In the genomic region with DNA sequence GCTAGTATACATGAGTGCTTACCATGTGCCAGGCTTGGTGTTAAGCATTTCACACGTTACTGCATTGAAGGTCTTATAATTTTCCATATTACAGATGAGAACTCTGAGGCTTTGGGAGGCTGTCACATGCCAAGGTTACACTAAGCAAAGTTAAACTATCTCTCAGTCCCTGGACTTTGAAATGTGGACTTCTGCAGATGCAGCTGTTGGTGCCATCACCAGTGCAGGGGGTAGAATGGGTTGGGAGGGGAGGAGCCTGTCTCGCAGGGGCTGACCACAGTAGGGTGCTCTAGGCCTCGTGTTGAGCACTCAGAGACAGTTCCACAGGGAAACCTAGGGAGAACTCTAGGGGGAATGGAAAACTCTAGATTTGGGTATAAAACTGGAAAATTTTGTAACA, we compare ENCODE assay signal across 1 cellular context.
TF ChIP-seq lines count a peak whose summit lies in the region.

No MANE protein-coding gene starts in this region.

TF ChIP-seq in HepG2, 621 proteins besides CTCF, POLR2A, EP300 and RAD21 (continued from another document and continues in another):
- TF ChIP-seq, protein P1, sequence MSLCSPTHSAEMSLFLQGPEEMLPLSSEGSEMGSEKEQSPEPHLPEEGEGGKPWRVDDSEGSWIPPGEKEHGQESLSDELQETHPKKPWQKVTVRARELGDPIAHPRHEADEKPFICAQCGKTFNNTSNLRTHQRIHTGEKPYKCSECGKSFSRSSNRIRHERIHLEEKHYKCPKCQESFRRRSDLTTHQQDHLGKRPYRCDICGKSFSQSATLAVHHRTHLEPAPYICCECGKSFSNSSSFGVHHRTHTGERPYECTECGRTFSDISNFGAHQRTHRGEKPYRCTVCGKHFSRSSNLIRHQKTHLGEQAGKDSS (CRISPR knock-in tag; IDR thresholded peaks at IDR 0.05; ENCODE audit: borderline replicate concordance, low read depth), result no peak
- TF ChIP-seq HOXA5 (CRISPR knock-in tag; IDR thresholded peaks at IDR 0.05), result no peak
- no peak for TF ChIP-seq SP1 (IDR thresholded peaks at IDR 0.05)
- no peak for TF ChIP-seq SP1 (CRISPR knock-in tag; IDR thresholded peaks at IDR 0.05)
- peak; percentile 79 for TF ChIP-seq SALL1 (CRISPR knock-in tag; IDR thresholded peaks at IDR 0.05)
- TF ChIP-seq ZNF766 (CRISPR knock-in tag; IDR thresholded peaks at IDR 0.05; ENCODE audit: borderline replicate concordance), result no peak
- TF ChIP-seq NFYB (CRISPR knock-in tag; IDR thresholded peaks at IDR 0.05), result no peak
- TF ChIP-seq ZFAT (CRISPR knock-in tag; conservative IDR thresholded peaks at IDR 0.05), result no peak
- TF ChIP-seq FOXA3 (CRISPR knock-in tag; IDR thresholded peaks at IDR 0.05), result peak; percentile 26; the same call in 1 of the 2 replicates
- no peak for TF ChIP-seq ZFYVE20 (CRISPR knock-in tag; IDR thresholded peaks at IDR 0.05; ENCODE audit: borderline replicate concordance, low read depth)
- no peak for TF ChIP-seq CBFB (CRISPR knock-in tag; IDR thresholded peaks at IDR 0.05)
- TF ChIP-seq JARID2 (CRISPR knock-in tag; IDR thresholded peaks at IDR 0.05; ENCODE audit: insufficient replicate concordance), result no peak
- TF ChIP-seq, protein P2, sequence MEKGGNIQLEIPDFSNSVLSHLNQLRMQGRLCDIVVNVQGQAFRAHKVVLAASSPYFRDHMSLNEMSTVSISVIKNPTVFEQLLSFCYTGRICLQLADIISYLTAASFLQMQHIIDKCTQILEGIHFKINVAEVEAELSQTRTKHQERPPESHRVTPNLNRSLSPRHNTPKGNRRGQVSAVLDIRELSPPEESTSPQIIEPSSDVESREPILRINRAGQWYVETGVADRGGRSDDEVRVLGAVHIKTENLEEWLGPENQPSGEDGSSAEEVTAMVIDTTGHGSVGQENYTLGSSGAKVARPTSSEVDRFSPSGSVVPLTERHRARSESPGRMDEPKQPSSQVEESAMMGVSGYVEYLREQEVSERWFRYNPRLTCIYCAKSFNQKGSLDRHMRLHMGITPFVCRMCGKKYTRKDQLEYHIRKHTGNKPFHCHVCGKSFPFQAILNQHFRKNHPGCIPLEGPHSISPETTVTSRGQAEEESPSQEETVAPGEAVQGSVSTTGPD (CRISPR knock-in tag; IDR thresholded peaks at IDR 0.05), result no peak
- TF ChIP-seq ZNF431 (CRISPR knock-in tag; IDR thresholded peaks at IDR 0.05; ENCODE audit: borderline replicate concordance, low read depth), result no peak
- TF ChIP-seq XBP1 (CRISPR knock-in tag; IDR thresholded peaks at IDR 0.05), result no peak
- TF ChIP-seq REL (CRISPR knock-in tag; conservative IDR thresholded peaks at IDR 0.05), result no peak
- TF ChIP-seq ZMAT3 (CRISPR knock-in tag; conservative IDR thresholded peaks at IDR 0.05), result no peak
- TF ChIP-seq ZNF792 (CRISPR knock-in tag; IDR thresholded peaks at IDR 0.05), result 0 out of 2 replicates have a peak, but pooled peaks have one; percentile 8
- TF ChIP-seq ZNF619 (CRISPR knock-in tag; IDR thresholded peaks at IDR 0.05), result no peak
- no peak for TF ChIP-seq ZNF572 (CRISPR knock-in tag; IDR thresholded peaks at IDR 0.05)
- no peak for TF ChIP-seq TEAD2 (CRISPR knock-in tag; IDR thresholded peaks at IDR 0.05)
- TF ChIP-seq ZNF138 (CRISPR knock-in tag; IDR thresholded peaks at IDR 0.05; ENCODE audit: low read depth), result no peak
- TF ChIP-seq FOXK1 (CRISPR knock-in tag; IDR thresholded peaks at IDR 0.05; ENCODE audit: borderline replicate concordance, low read depth), result 0 out of 2 replicates have a peak, but pooled peaks have one; percentile 23
- TF ChIP-seq MATR3 (CRISPR knock-in tag; IDR thresholded peaks at IDR 0.05), result no peak
- TF ChIP-seq, protein P3, sequence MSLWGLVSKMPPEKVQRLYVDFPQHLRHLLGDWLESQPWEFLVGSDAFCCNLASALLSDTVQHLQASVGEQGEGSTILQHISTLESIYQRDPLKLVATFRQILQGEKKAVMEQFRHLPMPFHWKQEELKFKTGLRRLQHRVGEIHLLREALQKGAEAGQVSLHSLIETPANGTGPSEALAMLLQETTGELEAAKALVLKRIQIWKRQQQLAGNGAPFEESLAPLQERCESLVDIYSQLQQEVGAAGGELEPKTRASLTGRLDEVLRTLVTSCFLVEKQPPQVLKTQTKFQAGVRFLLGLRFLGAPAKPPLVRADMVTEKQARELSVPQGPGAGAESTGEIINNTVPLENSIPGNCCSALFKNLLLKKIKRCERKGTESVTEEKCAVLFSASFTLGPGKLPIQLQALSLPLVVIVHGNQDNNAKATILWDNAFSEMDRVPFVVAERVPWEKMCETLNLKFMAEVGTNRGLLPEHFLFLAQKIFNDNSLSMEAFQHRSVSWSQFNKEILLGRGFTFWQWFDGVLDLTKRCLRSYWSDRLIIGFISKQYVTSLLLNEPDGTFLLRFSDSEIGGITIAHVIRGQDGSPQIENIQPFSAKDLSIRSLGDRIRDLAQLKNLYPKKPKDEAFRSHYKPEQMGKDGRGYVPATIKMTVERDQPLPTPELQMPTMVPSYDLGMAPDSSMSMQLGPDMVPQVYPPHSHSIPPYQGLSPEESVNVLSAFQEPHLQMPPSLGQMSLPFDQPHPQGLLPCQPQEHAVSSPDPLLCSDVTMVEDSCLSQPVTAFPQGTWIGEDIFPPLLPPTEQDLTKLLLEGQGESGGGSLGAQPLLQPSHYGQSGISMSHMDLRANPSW (CRISPR knock-in tag; IDR thresholded peaks at IDR 0.05; ENCODE audit: borderline replicate concordance), result no peak
- no peak for TF ChIP-seq ZNF354B (CRISPR knock-in tag; IDR thresholded peaks at IDR 0.05)
- TF ChIP-seq, protein P4, sequence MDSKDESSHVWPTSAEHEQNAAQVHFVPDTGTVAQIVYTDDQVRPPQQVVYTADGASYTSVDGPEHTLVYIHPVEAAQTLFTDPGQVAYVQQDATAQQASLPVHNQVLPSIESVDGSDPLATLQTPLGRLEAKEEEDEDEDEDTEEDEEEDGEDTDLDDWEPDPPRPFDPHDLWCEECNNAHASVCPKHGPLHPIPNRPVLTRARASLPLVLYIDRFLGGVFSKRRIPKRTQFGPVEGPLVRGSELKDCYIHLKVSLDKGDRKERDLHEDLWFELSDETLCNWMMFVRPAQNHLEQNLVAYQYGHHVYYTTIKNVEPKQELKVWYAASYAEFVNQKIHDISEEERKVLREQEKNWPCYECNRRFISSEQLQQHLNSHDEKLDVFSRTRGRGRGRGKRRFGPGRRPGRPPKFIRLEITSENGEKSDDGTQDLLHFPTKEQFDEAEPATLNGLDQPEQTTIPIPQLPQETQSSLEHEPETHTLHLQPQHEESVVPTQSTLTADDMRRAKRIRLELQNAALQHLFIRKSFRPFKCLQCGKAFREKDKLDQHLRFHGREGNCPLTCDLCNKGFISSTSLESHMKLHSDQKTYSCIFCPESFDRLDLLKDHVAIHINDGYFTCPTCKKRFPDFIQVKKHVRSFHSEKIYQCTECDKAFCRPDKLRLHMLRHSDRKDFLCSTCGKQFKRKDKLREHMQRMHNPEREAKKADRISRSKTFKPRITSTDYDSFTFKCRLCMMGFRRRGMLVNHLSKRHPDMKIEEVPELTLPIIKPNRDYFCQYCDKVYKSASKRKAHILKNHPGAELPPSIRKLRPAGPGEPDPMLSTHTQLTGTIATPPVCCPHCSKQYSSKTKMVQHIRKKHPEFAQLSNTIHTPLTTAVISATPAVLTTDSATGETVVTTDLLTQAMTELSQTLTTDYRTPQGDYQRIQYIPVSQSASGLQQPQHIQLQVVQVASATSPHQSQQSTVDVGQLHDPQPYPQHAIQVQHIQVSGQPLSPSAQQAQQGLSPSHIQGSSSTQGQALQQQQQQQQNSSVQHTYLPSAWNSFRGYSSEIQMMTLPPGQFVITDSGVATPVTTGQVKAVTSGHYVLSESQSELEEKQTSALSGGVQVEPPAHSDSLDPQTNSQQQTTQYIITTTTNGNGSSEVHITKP (CRISPR knock-in tag; IDR thresholded peaks at IDR 0.05; ENCODE audit: low read depth), result no peak
- TF ChIP-seq GPN1 (CRISPR knock-in tag; IDR thresholded peaks at IDR 0.05; ENCODE audit: borderline replicate concordance), result no peak
- peak; percentile 22; the same call in 1 of the 2 replicates for TF ChIP-seq ZNF331 (CRISPR knock-in tag; IDR thresholded peaks at IDR 0.05)
- peak; percentile 65 for TF ChIP-seq ZSCAN25 (CRISPR knock-in tag; IDR thresholded peaks at IDR 0.05)
- TF ChIP-seq SRSF1 (optimal IDR thresholded peaks at IDR 0.05; ENCODE audit: low read depth, low read length), result no peak
- TF ChIP-seq SRY (CRISPR knock-in tag; IDR thresholded peaks at IDR 0.05), result no peak
- no peak for TF ChIP-seq PAX8 (CRISPR knock-in tag; IDR thresholded peaks at IDR 0.05; ENCODE audit: borderline replicate concordance)
- TF ChIP-seq ZNF557 (CRISPR knock-in tag; IDR thresholded peaks at IDR 0.05), result no peak
- TF ChIP-seq, protein P5, sequence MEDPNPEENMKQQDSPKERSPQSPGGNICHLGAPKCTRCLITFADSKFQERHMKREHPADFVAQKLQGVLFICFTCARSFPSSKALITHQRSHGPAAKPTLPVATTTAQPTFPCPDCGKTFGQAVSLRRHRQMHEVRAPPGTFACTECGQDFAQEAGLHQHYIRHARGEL (CRISPR knock-in tag; IDR thresholded peaks at IDR 0.05), result no peak
- TF ChIP-seq ZBTB21 (CRISPR knock-in tag; IDR thresholded peaks at IDR 0.05), result no peak
- TF ChIP-seq, protein P6, sequence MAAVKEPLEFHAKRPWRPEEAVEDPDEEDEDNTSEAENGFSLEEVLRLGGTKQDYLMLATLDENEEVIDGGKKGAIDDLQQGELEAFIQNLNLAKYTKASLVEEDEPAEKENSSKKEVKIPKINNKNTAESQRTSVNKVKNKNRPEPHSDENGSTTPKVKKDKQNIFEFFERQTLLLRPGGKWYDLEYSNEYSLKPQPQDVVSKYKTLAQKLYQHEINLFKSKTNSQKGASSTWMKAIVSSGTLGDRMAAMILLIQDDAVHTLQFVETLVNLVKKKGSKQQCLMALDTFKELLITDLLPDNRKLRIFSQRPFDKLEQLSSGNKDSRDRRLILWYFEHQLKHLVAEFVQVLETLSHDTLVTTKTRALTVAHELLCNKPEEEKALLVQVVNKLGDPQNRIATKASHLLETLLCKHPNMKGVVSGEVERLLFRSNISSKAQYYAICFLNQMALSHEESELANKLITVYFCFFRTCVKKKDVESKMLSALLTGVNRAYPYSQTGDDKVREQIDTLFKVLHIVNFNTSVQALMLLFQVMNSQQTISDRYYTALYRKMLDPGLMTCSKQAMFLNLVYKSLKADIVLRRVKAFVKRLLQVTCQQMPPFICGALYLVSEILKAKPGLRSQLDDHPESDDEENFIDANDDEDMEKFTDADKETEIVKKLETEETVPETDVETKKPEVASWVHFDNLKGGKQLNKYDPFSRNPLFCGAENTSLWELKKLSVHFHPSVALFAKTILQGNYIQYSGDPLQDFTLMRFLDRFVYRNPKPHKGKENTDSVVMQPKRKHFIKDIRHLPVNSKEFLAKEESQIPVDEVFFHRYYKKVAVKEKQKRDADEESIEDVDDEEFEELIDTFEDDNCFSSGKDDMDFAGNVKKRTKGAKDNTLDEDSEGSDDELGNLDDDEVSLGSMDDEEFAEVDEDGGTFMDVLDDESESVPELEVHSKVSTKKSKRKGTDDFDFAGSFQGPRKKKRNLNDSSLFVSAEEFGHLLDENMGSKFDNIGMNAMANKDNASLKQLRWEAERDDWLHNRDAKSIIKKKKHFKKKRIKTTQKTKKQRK (IDR thresholded peaks at IDR 0.05; ENCODE audit: low read length), result no peak
- no peak for TF ChIP-seq EHMT2 (IDR thresholded peaks at IDR 0.05; ENCODE audit: borderline replicate concordance, low read depth, low read length)
- TF ChIP-seq ZNF558 (CRISPR knock-in tag; IDR thresholded peaks at IDR 0.05; ENCODE audit: borderline replicate concordance), result no peak
- no peak for TF ChIP-seq TEAD3 (CRISPR knock-in tag; optimal IDR thresholded peaks at IDR 0.05; ENCODE audit: borderline replicate concordance)
- no peak for TF ChIP-seq ZNF296 (CRISPR knock-in tag; conservative IDR thresholded peaks at IDR 0.05)
- no peak for TF ChIP-seq NCOA5 (CRISPR knock-in tag; IDR thresholded peaks at IDR 0.05)
- TF ChIP-seq, protein P7, sequence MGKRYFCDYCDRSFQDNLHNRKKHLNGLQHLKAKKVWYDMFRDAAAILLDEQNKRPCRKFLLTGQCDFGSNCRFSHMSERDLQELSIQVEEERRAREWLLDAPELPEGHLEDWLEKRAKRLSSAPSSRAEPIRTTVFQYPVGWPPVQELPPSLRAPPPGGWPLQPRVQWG (CRISPR knock-in tag; IDR thresholded peaks at IDR 0.05; ENCODE audit: borderline replicate concordance, low read depth), result no peak
- no peak for TF ChIP-seq ZNF350 (CRISPR knock-in tag; IDR thresholded peaks at IDR 0.05; ENCODE audit: borderline replicate concordance, low read depth)
- no peak for TF ChIP-seq CHD4 (IDR thresholded peaks at IDR 0.05; ENCODE audit: borderline replicate concordance, low read length)
- TF ChIP-seq FOXJ3 (CRISPR knock-in tag; IDR thresholded peaks at IDR 0.05; ENCODE audit: borderline replicate concordance), result no peak
- peak; percentile 35; the same call in 1 of the 2 replicates for TF ChIP-seq RARA (CRISPR knock-in tag; IDR thresholded peaks at IDR 0.05)
- TF ChIP-seq ZNF253 (CRISPR knock-in tag; IDR thresholded peaks at IDR 0.05; ENCODE audit: borderline replicate concordance), result no peak
- TF ChIP-seq EED (CRISPR knock-in tag; IDR thresholded peaks at IDR 0.05), result no peak
- TF ChIP-seq ZMYM2 (CRISPR knock-in tag; IDR thresholded peaks at IDR 0.05), result peak; percentile 66; the same call in 1 of the 2 replicates
- TF ChIP-seq HDAC2 (CRISPR knock-in tag; IDR thresholded peaks at IDR 0.05), result peak; percentile 65; the same call in 1 of the 2 replicates
- TF ChIP-seq ZFP82 (CRISPR knock-in tag; IDR thresholded peaks at IDR 0.05; ENCODE audit: borderline replicate concordance), result no peak
- no peak; the same call in 1 of the 2 replicates for TF ChIP-seq KMT2A (CRISPR knock-in tag; IDR thresholded peaks at IDR 0.05)
- TF ChIP-seq, protein P8, sequence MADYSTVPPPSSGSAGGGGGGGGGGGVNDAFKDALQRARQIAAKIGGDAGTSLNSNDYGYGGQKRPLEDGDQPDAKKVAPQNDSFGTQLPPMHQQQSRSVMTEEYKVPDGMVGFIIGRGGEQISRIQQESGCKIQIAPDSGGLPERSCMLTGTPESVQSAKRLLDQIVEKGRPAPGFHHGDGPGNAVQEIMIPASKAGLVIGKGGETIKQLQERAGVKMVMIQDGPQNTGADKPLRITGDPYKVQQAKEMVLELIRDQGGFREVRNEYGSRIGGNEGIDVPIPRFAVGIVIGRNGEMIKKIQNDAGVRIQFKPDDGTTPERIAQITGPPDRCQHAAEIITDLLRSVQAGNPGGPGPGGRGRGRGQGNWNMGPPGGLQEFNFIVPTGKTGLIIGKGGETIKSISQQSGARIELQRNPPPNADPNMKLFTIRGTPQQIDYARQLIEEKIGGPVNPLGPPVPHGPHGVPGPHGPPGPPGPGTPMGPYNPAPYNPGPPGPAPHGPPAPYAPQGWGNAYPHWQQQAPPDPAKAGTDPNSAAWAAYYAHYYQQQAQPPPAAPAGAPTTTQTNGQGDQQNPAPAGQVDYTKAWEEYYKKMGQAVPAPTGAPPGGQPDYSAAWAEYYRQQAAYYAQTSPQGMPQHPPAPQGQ (CRISPR knock-in tag; IDR thresholded peaks at IDR 0.05; ENCODE audit: borderline replicate concordance), result no peak
- TF ChIP-seq RNF2 (conservative IDR thresholded peaks at IDR 0.05; ENCODE audit: low read depth), result no peak
- 0 out of 2 replicates have a peak, but pooled peaks have one; percentile 36 for TF ChIP-seq ZNF292 (CRISPR knock-in tag; IDR thresholded peaks at IDR 0.05; ENCODE audit: borderline replicate concordance, low read depth)
- no peak for TF ChIP-seq NR2F2 (IDR thresholded peaks at IDR 0.05; ENCODE audit: borderline replicate concordance, low read depth)
